8 cellular contexts compared by ENCODE assay signal in the genomic region with DNA sequence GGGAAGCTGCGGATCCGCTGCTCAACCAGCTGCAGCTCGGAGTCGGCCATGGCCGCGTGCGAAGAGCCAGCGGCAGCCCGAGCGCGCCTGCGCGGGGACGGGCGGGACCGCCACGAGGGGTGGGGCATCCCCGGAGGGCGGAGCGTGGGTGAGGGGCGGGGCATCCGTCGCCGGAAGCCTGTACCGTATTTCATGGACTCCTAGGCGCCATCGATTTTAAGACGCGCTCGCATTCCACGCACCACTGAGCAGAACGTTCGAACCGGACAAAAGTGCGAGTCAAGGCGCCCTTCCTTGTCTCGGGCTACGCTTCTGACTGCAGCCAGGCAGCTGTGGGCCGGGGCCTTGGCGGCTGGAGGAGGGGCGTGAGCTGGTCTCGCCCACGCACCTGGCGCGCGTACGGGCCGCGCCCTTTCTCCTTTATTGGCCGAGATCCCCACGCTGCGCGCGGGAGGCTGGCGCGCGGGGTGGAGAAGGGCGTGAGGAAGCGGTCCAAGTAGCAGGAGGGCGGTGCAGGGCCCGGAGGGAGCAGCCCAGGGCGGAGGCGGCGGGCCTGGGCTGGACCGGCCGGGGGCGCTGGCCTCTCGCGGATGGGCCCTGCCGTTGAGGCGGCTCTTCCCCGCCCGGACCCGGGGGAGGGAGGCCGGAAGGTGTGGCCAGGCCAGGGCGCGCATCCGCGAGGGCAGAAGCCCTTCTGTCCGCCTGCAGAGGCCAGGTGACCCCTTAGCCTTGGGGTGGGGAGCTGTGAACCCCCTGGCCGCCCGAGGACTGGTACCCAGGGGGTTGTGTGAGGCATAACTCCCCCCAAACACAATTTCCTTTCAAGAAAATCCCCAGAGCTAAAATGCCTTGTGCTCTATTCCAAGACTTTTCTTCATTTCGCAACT. TPM values are rescaled to one million over a fixed set of nuclear protein-coding genes. Genes with fewer than 3 reads are reported as not detected.
A peak's percentile ranks its signal among the peaks of the same experiment; 100 is the strongest.
DNase-seq lines count a peak whose midpoint lies in the region; ATAC-seq, FAIRE-seq and TF ChIP-seq lines count a peak whose summit lies in the region.

A gene with protein sequence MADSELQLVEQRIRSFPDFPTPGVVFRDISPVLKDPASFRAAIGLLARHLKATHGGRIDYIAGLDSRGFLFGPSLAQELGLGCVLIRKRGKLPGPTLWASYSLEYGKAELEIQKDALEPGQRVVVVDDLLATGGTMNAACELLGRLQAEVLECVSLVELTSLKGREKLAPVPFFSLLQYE (minus strand): TSS at position 79 of the 887 bp plus-strand sequence. CDS start 29 bp downstream, at position 50.

- peaks cover 14% of the 10 kb centered on the region for H3K4me1 Mint-ChIP-seq in activated naive CD8-positive, alpha-beta T cell treated with anti-CD3 and anti-CD28 coated beads, Interleukin-2, amount 10 ng/mL, durations not matched to agents 7 days and 5 days

- no peak for FAIRE-seq in pancreas (lab: Jason Lieb, UNC)

- H3K36me3 Mint-ChIP-seq in activated naive CD8-positive, alpha-beta T cell treated with anti-CD3 and anti-CD28 coated beads, Interleukin-2, amount 10 ng/mL, durations not matched to agents 7 days and 5 days, result peaks cover 10% of the 10 kb centered on the region

- WGBS in pancreas, 2 donors, result 0 to 1% methylated on average over 69 to 83 of the region's 83 CpGs
- 1% methylated on average over 6 to 28 of the region's 83 CpGs for WGBS in thyroid gland, 2 donors

- H3K4me3 ChIP-seq in GM12865 (ENCODE audit: low read depth, low read length) (peak within 1 kb of the TSS; percentile 88), SU-DHL-6 (ENCODE audit: insufficient read depth, low read length, poor library complexity, severe bottlenecking) (peak within 1 kb of the TSS; percentile 75), pancreas (peak within 1 kb of the TSS; percentile 73 to 100 (median 86)), thyroid gland (replicated peaks in 1 of 3) (peak within 1 kb of the TSS in 2 of 3 donors; percentile 41 to 65)

- H3K9me3 ChIP-seq in SU-DHL-6 (ENCODE audit: insufficient read depth, low read length) (peaks cover 5% of the 10 kb centered on the region; the same call in 1 of the 2 replicates), pancreas (no peaks in the 10 kb centered on the region), thyroid gland (no peaks in the 10 kb centered on the region)

- H3K4me2 ChIP-seq in SU-DHL-6 (ENCODE audit: low read depth, low read length, poor library complexity, severe bottlenecking), result peak within 1 kb of the TSS; percentile 89

- peak in 1 of 2 donors; percentile 74 for TF ChIP-seq POLR2A in thyroid gland (IDR thresholded peaks at IDR 0.05)

- DNase-seq in GM12865 (ENCODE audit: low read depth) (peak; percentile 97), NCI-H1105 treated with DMSO at 0.1 percent for 48 hours (lab: John Stamatoyannopoulos, UW) (peak; percentile 70), Right ventricle myocardium inferior (ENCODE audit: missing footprints) (peak; percentile 96), pancreas (peak; percentile 93 to 100 (median 98)), thyroid gland (peak; percentile 94 to 95)
- DNase-seq in activated naive CD8-positive, alpha-beta T cell treated with anti-CD3 and anti-CD28 coated beads, Interleukin-2, amount 10 ng/mL, durations not matched to agents 7 days and 5 days, result peak; percentile 100

- no peaks in the 10 kb centered on the region for H3K9me3 Mint-ChIP-seq in activated naive CD8-positive, alpha-beta T cell treated with anti-CD3 and anti-CD28 coated beads, Interleukin-2, amount 10 ng/mL, durations not matched to agents 7 days and 5 days

- no peaks in the 10 kb centered on the region for H3K27me3 Mint-ChIP-seq in activated naive CD8-positive, alpha-beta T cell treated with anti-CD3 and anti-CD28 coated beads, Interleukin-2, amount 10 ng/mL, durations not matched to agents 7 days and 5 days

- H3K27me3 ChIP-seq in SU-DHL-6 (ENCODE audit: low read length) (no peaks in the 10 kb centered on the region), pancreas (no peaks in the 10 kb centered on the region), thyroid gland (no peaks in the 10 kb centered on the region)

- peak within 1 kb of the TSS; percentile 92 for H3K9ac ChIP-seq in SU-DHL-6 (ENCODE audit: low read length)

- POLR2A ChIA-PET in activated naive CD8-positive, alpha-beta T cell treated with anti-CD3 and anti-CD28 coated beads, Interleukin-2, amount 10 ng/mL, durations not matched to agents 7 days and 5 days (lab: Charles Lee), result interaction anchor here (0.5 to 4.9 kb wide), 18 partner anchors 9 to 406 kb away, joined by 3 to 40 read pairs (median 7); a partner anchor contains a TSS

- ATAC-seq in HG02678 (IDR thresholded peaks at IDR 0.05; ENCODE audit: unreplicated experiment) (peak; percentile 85), Right ventricle myocardium inferior (peak; percentile 94), pancreas (peak; percentile 90 to 95 (median 92))
- peak; percentile 71 for ATAC-seq in activated naive CD8-positive, alpha-beta T cell treated with anti-CD3 and anti-CD28 coated beads, Interleukin-2, amount 10 ng/mL, durations not matched to agents 7 days and 5 days (ENCODE audit: low read depth)

- intact Hi-C loops in Right ventricle myocardium inferior (cut with DNase I), result loop anchor here (1.0 to 5.0 kb wide), 4 partner anchors 45 to 405 kb away; a partner anchor contains a TSS
- intact Hi-C loops in pancreas (cut with DNase I), result loop anchor here in 1 of 3 donors (10.0 kb wide), 1 partner anchor 363 kb away; a partner anchor contains a TSS
- intact Hi-C loops in thyroid gland (cut with DNase I), result loop anchor here (5.0 to 10.0 kb wide), 3 partner anchors 45 to 403 kb away; a partner anchor contains a TSS

- peak within 1 kb of the TSS; percentile 96 for H3K4me3 Mint-ChIP-seq in activated naive CD8-positive, alpha-beta T cell treated with anti-CD3 and anti-CD28 coated beads, Interleukin-2, amount 10 ng/mL, durations not matched to agents 7 days and 5 days

- peaks cover 32% of the 10 kb centered on the region for H3F3A ChIP-seq in SU-DHL-6 (ENCODE audit: insufficient read depth)

- peak within 1 kb of the TSS; percentile 82 for H3K27ac ChIP-seq in SU-DHL-6 (ENCODE audit: low read depth, low read length)
- peak within 1 kb of the TSS; percentile 85 to 95 (median 88) for H3K27ac ChIP-seq in pancreas
- H3K27ac ChIP-seq in thyroid gland, result peak within 1 kb of the TSS; percentile 75 to 94 (median 83)

- H3K36me3 ChIP-seq in SU-DHL-6 (ENCODE audit: low read length), result no peaks in the 10 kb centered on the region
- H3K36me3 ChIP-seq in pancreas, result no peaks in the 10 kb centered on the region
- H3K36me3 ChIP-seq in thyroid gland, result peaks cover 0 to 11% of the 10 kb centered on the region in 2 donors

- peak within 1 kb of the TSS; percentile 99 for H3K27ac Mint-ChIP-seq in activated naive CD8-positive, alpha-beta T cell treated with anti-CD3 and anti-CD28 coated beads, Interleukin-2, amount 10 ng/mL, durations not matched to agents 7 days and 5 days

- H4K20me1 ChIP-seq in SU-DHL-6 (ENCODE audit: low read depth, low read length), result no peaks in the 10 kb centered on the region

- no peaks in the 10 kb centered on the region for H3K9me2 ChIP-seq in SU-DHL-6 (replicated peaks; ENCODE audit: insufficient read depth, low read length)

- H2AFZ ChIP-seq in SU-DHL-6 (ENCODE audit: low read depth, low read length, severe bottlenecking), result no peak within 1 kb of the TSS

- TF ChIP-seq CTCF in GM12865 (IDR thresholded peaks at IDR 0.05; ENCODE audit: insufficient read depth, low read depth, low read length, missing control alignments) (peak; percentile 29), SU-DHL-6 (IDR thresholded peaks at IDR 0.05; ENCODE audit: insufficient read depth, low read length, poor library complexity, severe bottlenecking) (no peak), pancreas (IDR thresholded peaks at IDR 0.05) (no peak), thyroid gland (IDR thresholded peaks at IDR 0.05) (peak in 3 of 6 experiments; percentile 22 to 46 (median 41))

- peaks cover 0 to 12% (median 11%) of the 10 kb centered on the region in 3 donors for H3K4me1 ChIP-seq in pancreas
- H3K4me1 ChIP-seq in thyroid gland, result peaks cover 19 to 29% of the 10 kb centered on the region in 2 donors

- peaks cover 7% of the 10 kb centered on the region; the same call in 1 of the 2 replicates for H3K79me2 ChIP-seq in SU-DHL-6 (ENCODE audit: insufficient read depth, low read length)

RNA-seq across cellular contexts. Expression of the gene that starts here (rescaled TPM):
- 100 to 1,000 TPM; 124 to 139 TPM for total RNA-seq in activated naive CD8-positive, alpha-beta T cell treated with anti-CD3 and anti-CD28 coated beads, Interleukin-2, amount 10 ng/mL, durations not matched to agents 7 days and 5 days
- total RNA-seq in Right ventricle myocardium inferior (45.3 TPM), pancreas (10 to 100 TPM; 38.8 to 85.4 (median 61.6) TPM), thyroid gland (100 to 1,000 TPM in 3 of 4 donors, 10 to 100 TPM in 1; 88.9 to 182 (median 118) TPM)
- 10 to 100 TPM; 82.7 to 88.2 TPM for polyA plus RNA-seq in pancreas

Comparison
In these comparisons a context has a peak if more than half of its experiments do, and no peak if none do; other contexts are left out.
1. Peak in every context shown above with its lines: DNase-seq, ATAC-seq, H3K4me3 ChIP-seq and H3K27ac ChIP-seq.